In the genomic region with DNA sequence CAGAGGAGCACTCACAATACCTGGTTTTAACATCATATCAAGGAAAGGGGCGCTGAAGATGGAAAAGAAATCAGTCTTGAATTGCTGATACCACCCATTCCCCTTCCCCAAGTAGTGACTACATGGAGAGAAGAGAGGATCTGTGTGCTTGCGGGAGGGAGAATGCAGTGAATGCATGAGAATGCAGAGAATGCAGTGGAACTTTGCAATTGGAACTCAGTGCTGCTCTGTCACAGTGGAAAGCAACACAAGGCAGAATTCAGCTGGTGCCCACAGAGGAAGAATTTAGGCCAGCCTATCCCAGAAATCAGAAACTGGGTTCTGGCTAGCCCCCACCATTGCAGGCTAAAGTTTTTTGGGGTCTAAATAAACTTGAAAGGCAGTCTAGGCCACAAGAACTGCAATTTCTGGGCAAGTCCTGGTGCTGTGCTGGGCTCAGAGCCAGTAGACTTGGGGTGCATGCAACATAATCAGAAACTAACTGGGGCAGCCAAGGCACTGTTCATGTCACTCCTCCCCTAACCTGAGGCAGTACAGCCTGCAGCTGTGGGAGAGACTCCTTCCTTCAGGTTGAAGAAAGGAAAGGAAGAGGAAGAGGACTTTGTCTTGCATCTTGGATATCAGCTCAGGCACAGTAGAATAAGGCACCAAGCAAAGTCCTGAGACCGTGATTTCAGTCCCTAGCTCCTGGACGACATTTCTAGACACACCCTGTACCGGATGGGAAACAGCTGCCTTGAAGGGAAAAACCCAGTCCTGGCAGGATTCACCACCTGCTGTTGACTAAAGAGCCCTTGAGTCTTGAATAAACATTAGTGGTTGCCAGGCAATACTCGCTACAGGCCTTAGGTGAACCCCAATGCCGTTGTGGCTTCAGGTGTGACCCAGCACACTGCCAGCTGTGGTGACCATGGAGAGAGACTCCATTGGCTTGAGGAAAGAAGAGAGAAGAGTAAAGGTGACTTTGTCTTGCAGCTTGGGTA, we compare ENCODE assay signal across 10 cellular contexts.
DNase-seq lines count a peak whose midpoint lies in the region; ATAC-seq and TF ChIP-seq lines count a peak whose summit lies in the region.
"Had no signal": no experiment of that assay in that cellular context is flagged by ENCODE, and none has a peak within 500 bp of the region (broad histone marks: within the 10 kb centered on the region; RNA-seq: fewer than 3 reads in every experiment).

No MANE protein-coding gene starts in this region.

- H3K9me3 ChIP-seq in OCI-LY3 (ENCODE audit: insufficient read depth, low read length) = no peaks in the 10 kb centered on the region
- no peaks in the 10 kb centered on the region for H3K9me3 ChIP-seq in lower lobe of right lung
- no peaks in the 10 kb centered on the region for H3K9me3 ChIP-seq in WERI-Rb-1 (ENCODE audit: severe bottlenecking)

- no peaks in the 10 kb centered on the region for H4K20me1 ChIP-seq in OCI-LY3 (ENCODE audit: insufficient read depth, low read length)

- H3K36me3 ChIP-seq in OCI-LY3 (replicated peaks; ENCODE audit: low read depth, low read length) (peaks cover 3% of the 10 kb centered on the region), lower lobe of right lung (no peaks in the 10 kb centered on the region), WERI-Rb-1 (no peaks in the 10 kb centered on the region)

- TF ChIP-seq CTCF in OCI-LY3 (IDR thresholded peaks at IDR 0.05; ENCODE audit: low read depth, low read length) (no peak), lower lobe of right lung (IDR thresholded peaks at IDR 0.05) (no peak), WERI-Rb-1 (IDR thresholded peaks at IDR 0.05; ENCODE audit: low read depth, low read length) (no peak)

- H3K4me1 ChIP-seq in OCI-LY3 (ENCODE audit: low read length) = peaks cover 27% of the 10 kb centered on the region
- H3K4me1 ChIP-seq in lower lobe of right lung = no peaks in the 10 kb centered on the region

- no peak overlapping the region for H3K9ac ChIP-seq in OCI-LY3 (ENCODE audit: low read length)

- H2AFZ ChIP-seq in OCI-LY3 (ENCODE audit: low read depth, low read length) = peak overlapping the region; percentile 25; the same call in 1 of the 2 replicates

- peak overlapping the region; percentile 21; the same call in 1 of the 2 replicates for H3K27ac ChIP-seq in OCI-LY3 (ENCODE audit: low read length)
- H3K27ac ChIP-seq in lower lobe of right lung = no peak overlapping the region
- H3K27ac ChIP-seq in WERI-Rb-1 = no peak overlapping the region

- H3K27me3 ChIP-seq in OCI-LY3 (ENCODE audit: low read depth, low read length) (no peaks in the 10 kb centered on the region), lower lobe of right lung (ENCODE audit: low read depth) (no peaks in the 10 kb centered on the region), WERI-Rb-1 (ENCODE audit: insufficient read depth, low read depth, severe bottlenecking) (no peaks in the 10 kb centered on the region)

- H3K79me2 ChIP-seq in OCI-LY3 (ENCODE audit: low read length) = no peaks in the 10 kb centered on the region

- DNase-seq in DMS79 treated with DMSO at 0.1 percent for 48 hours (lab: John Stamatoyannopoulos, UW) = peak; percentile 97
- DNase-seq in NCI-H146 (lab: John Stamatoyannopoulos, UW) = peak; percentile 96
- DNase-seq in lower lobe of right lung = peak; percentile 52
- DNase-seq in WERI-Rb-1 = no peak
- DNase-seq in NK-92 (lab: John Stamatoyannopoulos, UW; ENCODE audit: unreplicated experiment) = no peak
- DNase-seq: activated B cell treated with CpG ODN at 0.5 μM for 24 hours had no signal

- intact Hi-C loops in lower lobe of right lung (cut with DNase I) = no loop called here

- peak overlapping the region; percentile 34 for H3K4me2 ChIP-seq in OCI-LY3 (ENCODE audit: low read length)

- H3K4me3 ChIP-seq in OCI-LY3 (ENCODE audit: low read length) (peak overlapping the region; percentile 18; the same call in 1 of the 2 replicates), lower lobe of right lung (no peak overlapping the region), WERI-Rb-1 (ENCODE audit: low read depth, low read length) (no peak overlapping the region)

- peak; percentile 95 to 97 for ATAC-seq in lower lobe of right lung
- no peak for ATAC-seq in HG02642 (IDR thresholded peaks at IDR 0.05; ENCODE audit: poor library complexity, unreplicated experiment)
- no peak for ATAC-seq in GM19397 (IDR thresholded peaks at IDR 0.05; ENCODE audit: unreplicated experiment)
- ATAC-seq: right cardiac atrium had no signal

Comparison
In these comparisons a context has a peak if more than half of its experiments do, and no peak if none do; other contexts are left out.
1. DNase-seq: peak in DMS79 treated with DMSO at 0.1 percent for 48 hours (single experiment), NCI-H146 (single experiment) and lower lobe of right lung (single experiment); none in WERI-Rb-1 (single experiment) and NK-92 (single experiment).
2. ATAC-seq: peak in lower lobe of right lung (2 of 2); none in HG02642 (single experiment) and GM19397 (single experiment).